21 cellular contexts compared by ENCODE assay signal in the genomic region with DNA sequence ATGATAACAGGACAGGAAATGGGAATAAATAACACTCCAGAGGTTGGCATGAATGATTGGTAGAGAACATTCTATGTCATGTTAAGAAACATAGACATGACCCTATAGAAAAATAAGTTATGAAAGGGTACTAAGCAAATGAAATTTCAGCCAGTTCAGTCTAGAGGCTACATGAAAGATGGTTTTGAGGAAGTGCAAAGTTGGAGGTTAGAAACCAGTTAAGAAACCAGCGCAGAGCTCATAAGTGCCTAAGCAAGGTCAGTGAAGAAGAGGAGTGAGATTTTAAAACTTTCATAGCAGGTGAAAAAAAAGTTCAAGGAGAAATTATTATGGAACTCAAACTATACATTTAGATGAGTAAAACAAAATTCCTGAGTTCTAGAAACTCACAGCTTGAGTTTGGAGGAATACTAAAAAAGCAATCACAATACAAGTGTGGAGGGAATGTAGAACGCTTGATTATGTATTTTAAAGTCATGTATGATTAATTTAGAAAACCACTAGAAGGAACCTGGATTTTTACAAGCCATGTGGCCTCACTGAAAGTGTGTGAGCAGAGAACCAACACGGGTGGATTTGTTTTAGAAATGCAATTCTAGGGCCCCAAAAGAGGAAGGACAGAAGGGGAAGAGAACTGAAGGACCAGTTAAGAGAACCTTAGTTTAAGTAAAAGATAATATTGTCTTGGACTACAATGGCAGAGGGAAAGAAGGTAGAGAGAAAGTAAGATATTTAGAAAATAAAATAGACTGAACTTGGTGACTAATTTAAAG.
A peak's percentile ranks its signal among the peaks of the same experiment; 100 is the strongest.
DNase-seq lines count a peak whose midpoint lies in the region; ATAC-seq and TF ChIP-seq lines count a peak whose summit lies in the region.
"Had no signal": no experiment of that assay in that cellular context is flagged by ENCODE, and none has a peak within 500 bp of the region (broad histone marks: within the 10 kb centered on the region; RNA-seq: fewer than 3 reads in every experiment).

No MANE protein-coding gene starts in this region.

- H3K4me1 Mint-ChIP-seq in CD8-positive, alpha-beta T cell (ENCODE audit: low read depth): no peaks in the 10 kb centered on the region
- H3K4me1 Mint-ChIP-seq: activated CD4-positive, alpha-beta memory T cell treated with anti-CD3 and anti-CD28 coated beads, Interleukin-2, amount 10 ng/mL, durations not matched to agents 7 days and 5 days; activated naive CD4-positive, alpha-beta T cell treated with anti-CD3 and anti-CD28 coated beads, Interleukin-2, amount 10 ng/mL, durations not matched to agents 7 days and 5 days; central memory CD8-positive, alpha-beta T cell; mesothelial cell of epicardium; nephron had no signal

- no peaks in the 10 kb centered on the region for H3K4me1 ChIP-seq in CD8-positive, alpha-beta T cell (ENCODE audit: insufficient read depth, low read length)
- H3K4me1 ChIP-seq: vagina had no signal

- H3K9me3 ChIP-seq in SU-DHL-6 (ENCODE audit: insufficient read depth, low read length): no peaks in the 10 kb centered on the region
- no peaks in the 10 kb centered on the region for H3K9me3 ChIP-seq in CD8-positive, alpha-beta T cell (ENCODE audit: low read length)
- H3K9me3 ChIP-seq: vagina had no signal

- CTCF ChIA-PET in CD8-positive, alpha-beta T cell (lab: Charles Lee): no interaction called here

- peak; percentile 69 for ATAC-seq in GM19023 (IDR thresholded peaks at IDR 0.05; ENCODE audit: unreplicated experiment)
- peak; percentile 82 for ATAC-seq in HG02610 (IDR thresholded peaks at IDR 0.05; ENCODE audit: unreplicated experiment)
- peak; percentile 56 for ATAC-seq in HG03442 (IDR thresholded peaks at IDR 0.05; ENCODE audit: unreplicated experiment)
- ATAC-seq in CD8-positive, alpha-beta T cell: no peak
- ATAC-seq in GM21737 (IDR thresholded peaks at IDR 0.05; ENCODE audit: unreplicated experiment): no peak
- ATAC-seq: esophagus mucosa, left cardiac atrium had no signal

- H3K4me2 ChIP-seq in SU-DHL-6 (ENCODE audit: low read depth, low read length, poor library complexity, severe bottlenecking): no peak overlapping the region

- no peaks in the 10 kb centered on the region for H4K20me1 ChIP-seq in SU-DHL-6 (ENCODE audit: low read depth, low read length)

- DNase-seq in CD8-positive, alpha-beta T cell: no peak
- DNase-seq in GOT3 (lab: John Stamatoyannopoulos, UW): no peak
- DNase-seq: activated CD4-positive, alpha-beta memory T cell treated with anti-CD3 and anti-CD28 coated beads, Interleukin-2, amount 10 ng/mL, durations not matched to agents 7 days and 5 days; activated naive CD4-positive, alpha-beta T cell treated with anti-CD3 and anti-CD28 coated beads, Interleukin-2, amount 10 ng/mL, durations not matched to agents 7 days and 5 days; activated T-cell treated with anti-CD3 and anti-CD28 coated beads, Interleukin-2, amount 50 U/mL, for 24 hours; aorta; EL; left cardiac atrium; NCI-H1436; NCI-H2171; NCI-H69 had no signal

- H3K36me3 Mint-ChIP-seq in CD8-positive, alpha-beta T cell: no peaks in the 10 kb centered on the region
- H3K36me3 Mint-ChIP-seq: activated naive CD4-positive, alpha-beta T cell treated with anti-CD3 and anti-CD28 coated beads, Interleukin-2, amount 10 ng/mL, durations not matched to agents 7 days and 5 days; mesothelial cell of epicardium had no signal

- no peaks in the 10 kb centered on the region for H3K79me2 ChIP-seq in SU-DHL-6 (ENCODE audit: insufficient read depth, low read length)

- no peaks in the 10 kb centered on the region for H3K9me2 ChIP-seq in SU-DHL-6 (replicated peaks; ENCODE audit: insufficient read depth, low read length)

- no peak for TF ChIP-seq CTCF in SU-DHL-6 (IDR thresholded peaks at IDR 0.05; ENCODE audit: insufficient read depth, low read length, poor library complexity, severe bottlenecking)
- no peak for TF ChIP-seq CTCF in CD8-positive, alpha-beta T cell (IDR thresholded peaks at IDR 0.05)

- no peaks in the 10 kb centered on the region for H3K27me3 Mint-ChIP-seq in CD8-positive, alpha-beta T cell (ENCODE audit: low read depth)
- H3K27me3 Mint-ChIP-seq: activated CD4-positive, alpha-beta memory T cell treated with anti-CD3 and anti-CD28 coated beads, Interleukin-2, amount 10 ng/mL, durations not matched to agents 7 days and 5 days; activated naive CD4-positive, alpha-beta T cell treated with anti-CD3 and anti-CD28 coated beads, Interleukin-2, amount 10 ng/mL, durations not matched to agents 7 days and 5 days; activated T-cell treated with anti-CD3 and anti-CD28 coated beads, Interleukin-2, amount 50 U/mL, for 24 hours; central memory CD8-positive, alpha-beta T cell had no signal

- peak overlapping the region; percentile 9 for H2AFZ ChIP-seq in SU-DHL-6 (ENCODE audit: low read depth, low read length, severe bottlenecking)

- intact Hi-C loops in CD8-positive, alpha-beta T cell (cut with DNase I, micrococcal nuclease): no loop called here

- POLR2A ChIA-PET in CD8-positive, alpha-beta T cell (lab: Charles Lee): no interaction called here

- no peak overlapping the region for H3K4me3 Mint-ChIP-seq in CD8-positive, alpha-beta T cell
- H3K4me3 Mint-ChIP-seq: activated CD4-positive, alpha-beta memory T cell treated with anti-CD3 and anti-CD28 coated beads, Interleukin-2, amount 10 ng/mL, durations not matched to agents 7 days and 5 days; activated naive CD4-positive, alpha-beta T cell treated with anti-CD3 and anti-CD28 coated beads, Interleukin-2, amount 10 ng/mL, durations not matched to agents 7 days and 5 days; activated T-cell treated with anti-CD3 and anti-CD28 coated beads, Interleukin-2, amount 50 U/mL, for 24 hours; central memory CD8-positive, alpha-beta T cell; mesothelial cell of epicardium; nephron had no signal

- H3F3A ChIP-seq in SU-DHL-6 (ENCODE audit: insufficient read depth): no peaks in the 10 kb centered on the region

- peaks cover 17% of the 10 kb centered on the region for H3K9me3 Mint-ChIP-seq in CD8-positive, alpha-beta T cell
- H3K9me3 Mint-ChIP-seq: mesothelial cell of epicardium, nephron had no signal

- no peak overlapping the region for H3K9ac ChIP-seq in SU-DHL-6 (ENCODE audit: low read length)

- no peak overlapping the region for H3K4me3 ChIP-seq in SU-DHL-6 (ENCODE audit: insufficient read depth, low read length, poor library complexity, severe bottlenecking)
- H3K4me3 ChIP-seq in CD8-positive, alpha-beta T cell (ENCODE audit: low read depth, low read length): no peak overlapping the region
- H3K4me3 ChIP-seq: vagina had no signal

- H3K27ac ChIP-seq in SU-DHL-6 (ENCODE audit: low read depth, low read length): no peak overlapping the region
- H3K27ac ChIP-seq in CD8-positive, alpha-beta T cell (ENCODE audit: low read depth, low read length): no peak overlapping the region
- H3K27ac ChIP-seq: vagina had no signal

- no peaks in the 10 kb centered on the region for H3K27me3 ChIP-seq in SU-DHL-6 (ENCODE audit: low read length)
- no peaks in the 10 kb centered on the region for H3K27me3 ChIP-seq in CD8-positive, alpha-beta T cell (ENCODE audit: insufficient read depth, low read length)
- H3K27me3 ChIP-seq: vagina had no signal

- no peak overlapping the region for H3K27ac Mint-ChIP-seq in CD8-positive, alpha-beta T cell
- H3K27ac Mint-ChIP-seq: activated CD4-positive, alpha-beta memory T cell treated with anti-CD3 and anti-CD28 coated beads, Interleukin-2, amount 10 ng/mL, durations not matched to agents 7 days and 5 days; activated naive CD4-positive, alpha-beta T cell treated with anti-CD3 and anti-CD28 coated beads, Interleukin-2, amount 10 ng/mL, durations not matched to agents 7 days and 5 days; activated T-cell treated with anti-CD3 and anti-CD28 coated beads, Interleukin-2, amount 50 U/mL, for 24 hours; mesothelial cell of epicardium; nephron had no signal

- no peaks in the 10 kb centered on the region for H3K36me3 ChIP-seq in SU-DHL-6 (ENCODE audit: low read length)
- no peaks in the 10 kb centered on the region for H3K36me3 ChIP-seq in CD8-positive, alpha-beta T cell (ENCODE audit: insufficient read depth, low read length)
- H3K36me3 ChIP-seq: vagina had no signal

Comparison
In these comparisons a context has a peak if more than half of its experiments do, and no peak if none do; other contexts are left out.
1. ATAC-seq: peak in GM19023 (single experiment), HG02610 (single experiment) and HG03442 (single experiment); none in CD8-positive, alpha-beta T cell (single experiment) and GM21737 (single experiment).